In the genomic region with DNA sequence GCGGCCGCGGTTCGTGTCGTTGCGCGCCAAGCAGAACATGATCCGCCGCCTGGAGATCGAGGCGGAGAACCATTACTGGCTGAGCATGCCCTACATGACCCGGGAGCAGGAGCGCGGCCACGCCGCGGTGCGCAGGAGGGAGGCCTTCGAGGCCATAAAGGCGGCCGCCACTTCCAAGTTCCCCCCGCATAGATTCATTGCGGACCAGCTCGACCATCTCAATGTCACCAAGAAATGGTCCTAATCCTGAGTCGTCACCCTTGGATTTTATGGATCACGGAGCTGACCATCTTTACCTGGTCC, we compare ENCODE assay signal across 8 cellular contexts. TPM values are rescaled to one million over a fixed set of nuclear protein-coding genes. Genes with fewer than 3 reads are reported as not detected.
A peak's percentile ranks its signal among the peaks of the same experiment; 100 is the strongest.
DNase-seq lines count a peak whose midpoint lies in the region; ATAC-seq and TF ChIP-seq lines count a peak whose summit lies in the region.

No MANE protein-coding gene starts in this region.

- no peak for TF ChIP-seq POLR2A in thyroid gland (IDR thresholded peaks at IDR 0.05)

- peak overlapping the region; percentile 81 to 86 for H3K9ac ChIP-seq in liver (ENCODE audit: low read depth in 1 of 2, low read length in 2 of 2)

- no peak for TF ChIP-seq CTCF in astrocyte of the cerebellum (IDR thresholded peaks at IDR 0.05; ENCODE audit: low read depth, low read length, missing control alignments)
- TF ChIP-seq CTCF in liver (IDR thresholded peaks at IDR 0.05; ENCODE audit: low read depth, low read length, missing input control): no peak
- no peak for TF ChIP-seq CTCF in thyroid gland (IDR thresholded peaks at IDR 0.05)

- H3K4me3 ChIP-seq in CD4-positive, CD25-positive, alpha-beta regulatory T cell (ENCODE audit: low read depth, low read length): peak overlapping the region; percentile 95
- H3K4me3 ChIP-seq in astrocyte of the cerebellum (ENCODE audit: low read depth, low read length) (peak overlapping the region; percentile 84), liver (ENCODE audit: low read depth in 1 of 3, low read length in 3 of 3) (peak overlapping the region; percentile 57 to 84 (median 68)), thyroid gland (replicated peaks in 1 of 3) (peak overlapping the region; percentile 24 to 76 (median 72))

- no peak for TF ChIP-seq RAD21 in liver (IDR thresholded peaks at IDR 0.05)

- no peaks in the 10 kb centered on the region for H3K9me3 ChIP-seq in CD4-positive, CD25-positive, alpha-beta regulatory T cell (ENCODE audit: control insufficient read depth in 2 of 2, low read length in 2 of 2)
- H3K9me3 ChIP-seq in liver (ENCODE audit: control insufficient read depth in 4 of 4, low read length in 3 of 4) (no peaks in the 10 kb centered on the region), thyroid gland (no peaks in the 10 kb centered on the region)

- no peaks in the 10 kb centered on the region for H3K36me3 Mint-ChIP-seq in CD4-positive, CD25-positive, alpha-beta regulatory T cell

- H3K4me1 Mint-ChIP-seq in CD4-positive, CD25-positive, alpha-beta regulatory T cell: peaks cover 6 to 40% (median 24%) of the 10 kb centered on the region in 4 donors

- ATAC-seq in CD4-positive, CD25-positive, alpha-beta regulatory T cell (ENCODE audit: low read depth in 2 of 2): peak; percentile 11 to 15
- ATAC-seq in GM19452 (IDR thresholded peaks at IDR 0.05; ENCODE audit: unreplicated experiment): peak; percentile 28
- ATAC-seq in HG03460 (IDR thresholded peaks at IDR 0.05; ENCODE audit: unreplicated experiment): peak; percentile 29

- intact Hi-C loops in thyroid gland (cut with DNase I): loop anchor here (5.0 to 10.0 kb wide), 2 partner anchors 118 to 300 kb away; no protein-coding TSS in a partner anchor

- H3K4me3 Mint-ChIP-seq in CD4-positive, CD25-positive, alpha-beta regulatory T cell: peak overlapping the region; percentile 91 to 99 (median 97)

- H3K36me3 ChIP-seq in CD4-positive, CD25-positive, alpha-beta regulatory T cell (ENCODE audit: control insufficient read depth, insufficient read depth, low read length): no peaks in the 10 kb centered on the region
- H3K36me3 ChIP-seq in liver (ENCODE audit: control insufficient read depth in 4 of 4, insufficient read depth in 3 of 4, low read depth in 1 of 4, low read length in 3 of 4) (peaks cover 0 to 2% (median 0%) of the 10 kb centered on the region in 4 donors), thyroid gland (no peaks in the 10 kb centered on the region)

- under 1% methylated on average over 26 of the region's 26 CpGs for WGBS in liver
- 0 to 1% methylated on average over 21 to 25 of the region's 26 CpGs for WGBS in thyroid gland, 2 donors

- H3K27me3 Mint-ChIP-seq in CD4-positive, CD25-positive, alpha-beta regulatory T cell: no peaks in the 10 kb centered on the region

- peaks cover 20% of the 10 kb centered on the region for H3K4me1 ChIP-seq in CD4-positive, CD25-positive, alpha-beta regulatory T cell (ENCODE audit: control insufficient read depth, insufficient read depth, low read length, poor library complexity, severe bottlenecking)
- H3K4me1 ChIP-seq in liver (ENCODE audit: control insufficient read depth in 4 of 4, insufficient read depth in 4 of 4, low read length in 3 of 4): peaks cover 6 to 19% (median 15%) of the 10 kb centered on the region in 4 donors
- H3K4me1 ChIP-seq in thyroid gland: peaks cover 6 to 16% of the 10 kb centered on the region in 2 donors

- H3K27ac ChIP-seq in CD4-positive, CD25-positive, alpha-beta regulatory T cell (ENCODE audit: insufficient read depth, low read length, poor library complexity, severe bottlenecking): peak overlapping the region; percentile 89
- peak overlapping the region; percentile 78 to 93 for H3K27ac ChIP-seq in liver (ENCODE audit: low read depth in 1 of 2, low read length in 2 of 2)
- H3K27ac ChIP-seq in thyroid gland: peak overlapping the region; percentile 86 to 97 (median 94)

- in situ Hi-C loops in astrocyte of the cerebellum (cut with HindIII; ENCODE audit: low sequenced_read_pairs): no loop called here

- H3K9me3 Mint-ChIP-seq in CD4-positive, CD25-positive, alpha-beta regulatory T cell: no peaks in the 10 kb centered on the region

- no peaks in the 10 kb centered on the region for H3K27me3 ChIP-seq in CD4-positive, CD25-positive, alpha-beta regulatory T cell (ENCODE audit: control insufficient read depth, insufficient read depth, low read length)
- H3K27me3 ChIP-seq in liver (ENCODE audit: control insufficient read depth in 4 of 4, insufficient read depth in 4 of 4, low read length in 3 of 4): no peaks in the 10 kb centered on the region
- no peaks in the 10 kb centered on the region for H3K27me3 ChIP-seq in thyroid gland

- peak overlapping the region; percentile 81 to 97 (median 96) for H3K27ac Mint-ChIP-seq in CD4-positive, CD25-positive, alpha-beta regulatory T cell

- DNase-seq in CD4-positive, CD25-positive, alpha-beta regulatory T cell: no peak
- DNase-seq in astrocyte of the cerebellum (ENCODE audit: low read depth) (no peak), thyroid gland (no peak), islet precursor cell (no peak), medulla oblongata (ENCODE audit: extremely low spot score) (no peak)

TF ChIP-seq in liver, 16 proteins besides CTCF, POLR2A, EP300 and RAD21:
- no peak for TF ChIP-seq FOXA1 (IDR thresholded peaks at IDR 0.05)
- TF ChIP-seq TAF1 (conservative IDR thresholded peaks at IDR 0.05): peak; percentile 83

RNA-seq across cellular contexts. Expression of a gene that starts 0.5 kb away (rescaled TPM):
- 9.6 TPM for total RNA-seq in CD4-positive, CD25-positive, alpha-beta regulatory T cell
- polyA plus RNA-seq in CD4-positive, CD25-positive, alpha-beta regulatory T cell: 10 to 100 TPM; 56.6 to 70.8 (median 61.4) TPM
- total RNA-seq in liver (10 to 100 TPM; 14.6 to 27.2 TPM), thyroid gland (10 to 100 TPM; 23.5 to 65.8 (median 33.2) TPM)
- 10 to 100 TPM; 15.9 to 49.4 TPM for polyA plus RNA-seq in liver

RNA-seq across cellular contexts. Expression of a gene that starts 0.6 kb away (rescaled TPM):
- 3.0 TPM for total RNA-seq in CD4-positive, CD25-positive, alpha-beta regulatory T cell
- 1 to 10 TPM in 3 of 4 donors, under 1 TPM in 1; 0.72 to 2.7 (median 2.1) TPM for polyA plus RNA-seq in CD4-positive, CD25-positive, alpha-beta regulatory T cell
- total RNA-seq in liver (1 to 10 TPM in 1 of 2 donors, under 1 TPM in 1; under 0.01 to 4.9 TPM), thyroid gland (1 to 10 TPM in 2 of 4 donors, not detected in 2; 1.3 to 1.4 TPM)
- under 1 TPM; 0.32 to 0.73 TPM for polyA plus RNA-seq in liver

RNA-seq across cellular contexts. Expression of a gene that starts 37.0 kb away (rescaled TPM):
- 225 TPM for total RNA-seq in CD4-positive, CD25-positive, alpha-beta regulatory T cell
- 100 to 1,000 TPM; 280 to 402 (median 334) TPM for polyA plus RNA-seq in CD4-positive, CD25-positive, alpha-beta regulatory T cell
- total RNA-seq in liver (10 to 100 TPM; 15.1 to 22.9 TPM), thyroid gland (100 to 1,000 TPM in 1 of 4 donors, 10 to 100 TPM in 3; 70.8 to 162 (median 88.6) TPM)
- 100 to 1,000 TPM in 1 of 2 donors, 10 to 100 TPM in 1; 31.1 to 229 TPM for polyA plus RNA-seq in liver
